37 cellular contexts compared by ENCODE assay signal in the genomic region with DNA sequence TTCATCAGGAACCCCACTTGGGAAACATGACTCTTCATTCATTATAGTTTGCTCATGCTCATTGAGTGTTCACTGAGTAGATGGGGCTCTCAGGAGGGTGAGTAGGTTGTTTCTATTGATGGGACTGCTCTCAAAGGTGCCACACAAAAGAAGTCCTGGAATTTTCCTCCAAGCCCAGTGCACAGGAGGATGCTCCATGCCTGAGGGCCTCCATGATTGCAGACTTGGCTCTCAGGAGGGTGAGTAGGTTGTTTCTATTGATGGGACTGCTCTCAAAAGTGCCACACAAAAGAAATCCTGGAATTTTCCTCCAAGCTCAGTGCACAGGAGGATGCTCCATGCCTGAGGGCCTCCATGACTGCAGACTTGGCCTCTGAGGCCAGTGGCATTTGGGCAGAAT.
"Had no signal": no experiment of that assay in that cellular context is flagged by ENCODE, and none has a peak within 500 bp of the region (broad histone marks: within the 10 kb centered on the region; RNA-seq: fewer than 3 reads in every experiment).

No MANE protein-coding gene starts in this region.

- H3K4me3 ChIP-seq: MG63 had no signal

- H3K9me3 ChIP-seq: MG63 had no signal

- H3K27me3 ChIP-seq: MG63 had no signal

- DNase-seq: Karpas-422, Kasumi-1, MG63, MM.1S, MV-4-11, NCI-H1048, NCI-H1092, NCI-H1092 treated with DMSO at 0.1 percent for 48 hours, NCI-H1105, NCI-H1105 treated with DMSO at 0.1 percent for 48 hours, NCI-H1417, NCI-H1417 treated with DMSO at 0.1 percent for 48 hours, NCI-H1436, NCI-H1436 treated with DMSO at 0.1 percent for 48 hours, NCI-H146, NCI-H1694, NCI-H1694 treated with DMSO at 0.1 percent for 48 hours, NCI-H187, NCI-H187 treated with DMSO at 0.1 percent for 48 hours, NCI-H1930, NCI-H2029, NCI-H2029 treated with DMSO at 0.1 percent for 48 hours, NCI-H2081, NCI-H2081 treated with DMSO at 0.1 percent for 48 hours, NCI-H2107, NCI-H2171, NCI-H2171 treated with DMSO at 0.1 percent for 48 hours, NCI-H2227 treated with DMSO at 0.1 percent for 48 hours, NCI-H226, NCI-H345, NCI-H446, NCI-H446 treated with DMSO at 0.1 percent for 48 hours, NCI-H510A, NCI-H510A treated with DMSO at 0.1 percent for 48 hours, NCI-H524, NCI-H524 treated with DMSO at 0.1 percent for 48 hours, NCI-H526 had no signal

- H3K36me3 ChIP-seq: MG63 had no signal
